Comparison of ENCODE assay signal across 7 cellular contexts in genomic region chr19:50803633-50804419, GRCh38. TPM values are rescaled to one million over a fixed set of nuclear protein-coding genes. Genes with fewer than 3 reads are reported as not detected.
A peak's percentile ranks its signal among the peaks of the same experiment; 100 is the strongest.
DNase-seq lines count a peak whose midpoint lies in the region; ATAC-seq and TF ChIP-seq lines count a peak whose summit lies in the region.

No MANE protein-coding gene starts in this region.

- H3K4me1 Mint-ChIP-seq in activated B cell treated with CpG ODN at 0.5 μM for 24 hours (peaks cover 37% of the 10 kb centered on the region), neural progenitor cell (peaks cover 38% of the 10 kb centered on the region)

- H2AFZ ChIP-seq in neural progenitor cell (replicated peaks): peak overlapping the region; percentile 90

- no peak for DNase-seq in activated B cell treated with CpG ODN at 0.5 μM for 24 hours
- DNase-seq in neural progenitor cell (ENCODE audit: low spot score): peak; percentile 83

- H3K27me3 Mint-ChIP-seq in activated B cell treated with CpG ODN at 0.5 μM for 24 hours (no peaks in the 10 kb centered on the region), neural progenitor cell (ENCODE audit: insufficient read depth, low read depth) (peaks cover 17% of the 10 kb centered on the region)

- intact Hi-C loops in activated B cell treated with CpG ODN at 0.5 μM for 24 hours (cut with micrococcal nuclease): loop anchor here (1.0 to 10.0 kb wide), 6 partner anchors 33 to 561 kb away; partner anchors contain the start of genes CLDND2, ETFB, KCNC3 and NR1H2

- H3K79me2 ChIP-seq in neural progenitor cell (ENCODE audit: low read depth): peaks cover 53% of the 10 kb centered on the region

- peaks cover 50% of the 10 kb centered on the region for H4K20me1 ChIP-seq in neural progenitor cell (ENCODE audit: low read depth)

- H3K9me3 ChIP-seq in HUES48 (ENCODE audit: control insufficient read depth, insufficient read depth, low read length) (no peaks in the 10 kb centered on the region), esophagus (ENCODE audit: control insufficient read depth in 2 of 2, insufficient read depth in 1 of 2, low read depth in 1 of 2, low read length in 1 of 2) (no peaks in the 10 kb centered on the region), neural progenitor cell (ENCODE audit: low read depth) (no peaks in the 10 kb centered on the region)

- H3K4me2 ChIP-seq in neural progenitor cell: peak overlapping the region; percentile 95

- ATAC-seq in GM19395 (IDR thresholded peaks at IDR 0.05; ENCODE audit: unreplicated experiment) (peak; percentile 11), activated B cell treated with CpG ODN at 0.5 μM for 24 hours (ENCODE audit: low read depth) (no peak), HG02981 (IDR thresholded peaks at IDR 0.05; ENCODE audit: unreplicated experiment) (no peak), HG03342 (IDR thresholded peaks at IDR 0.05; ENCODE audit: unreplicated experiment) (no peak)

- CTCF ChIA-PET in activated B cell treated with CpG ODN at 0.5 μM for 24 hours (lab: Charles Lee): no interaction called here

- H3K4me3 ChIP-seq in HUES48 (ENCODE audit: low read depth, low read length): peak overlapping the region; percentile 100
- peak overlapping the region; percentile 73 to 81 for H3K4me3 ChIP-seq in esophagus (ENCODE audit: low read depth in 1 of 2, low read length in 2 of 2)
- peak overlapping the region; percentile 98 for H3K4me3 ChIP-seq in neural progenitor cell

- TF ChIP-seq CTCF in activated B cell treated with CpG ODN at 0.5 μM for 24 hours (IDR thresholded peaks at IDR 0.05): no peak
- no peak for TF ChIP-seq CTCF in neural progenitor cell (IDR thresholded peaks at IDR 0.05)

- H3K36me3 ChIP-seq in HUES48 (ENCODE audit: control insufficient read depth, insufficient read depth, low read length): peaks cover 35% of the 10 kb centered on the region
- H3K36me3 ChIP-seq in esophagus (ENCODE audit: control insufficient read depth in 2 of 2, insufficient read depth in 2 of 2, low read length in 1 of 2): peaks cover 5 to 13% of the 10 kb centered on the region in 2 donors
- H3K36me3 ChIP-seq in neural progenitor cell: peaks cover 7% of the 10 kb centered on the region

- peak overlapping the region; percentile 100 for H3K9ac ChIP-seq in HUES48 (ENCODE audit: low read depth, low read length)
- H3K9ac ChIP-seq in neural progenitor cell: peak overlapping the region; percentile 99

- H3K27me3 ChIP-seq in HUES48 (ENCODE audit: control insufficient read depth, insufficient read depth, low read length) (no peaks in the 10 kb centered on the region; the same call in 1 of the 2 replicates), esophagus (ENCODE audit: control insufficient read depth in 1 of 2, insufficient read depth in 2 of 2, low read length in 2 of 2) (no peaks in the 10 kb centered on the region), neural progenitor cell (peaks cover 20% of the 10 kb centered on the region)

- H3K4me3 Mint-ChIP-seq in activated B cell treated with CpG ODN at 0.5 μM for 24 hours: peak overlapping the region; percentile 100
- H3K4me3 Mint-ChIP-seq in neural progenitor cell: peak overlapping the region; percentile 99

- H3F3A ChIP-seq in neural progenitor cell (ENCODE audit: low read depth): peaks cover 27% of the 10 kb centered on the region

- H3K36me3 Mint-ChIP-seq in activated B cell treated with CpG ODN at 0.5 μM for 24 hours (ENCODE audit: low read depth) (peaks cover 32% of the 10 kb centered on the region), neural progenitor cell (peaks cover 14% of the 10 kb centered on the region)

- POLR2A ChIA-PET in activated B cell treated with CpG ODN at 0.5 μM for 24 hours (lab: Charles Lee): interaction anchor here (0.6 to 2.9 kb wide), 10 partner anchors 9 to 446 kb away, joined by 3 to 30 read pairs (median 8); partner anchors contain the start of gene JOSD2

- H3K27ac ChIP-seq in HUES48 (ENCODE audit: low read depth, low read length) (peak overlapping the region; percentile 100), esophagus (ENCODE audit: low read depth in 2 of 2, low read length in 1 of 2) (peak overlapping the region; percentile 98), neural progenitor cell (peak overlapping the region; percentile 100)

- WGBS in esophagus, 2 donors: 1% methylated on average over 40 of the region's 40 CpGs

- H3K27ac Mint-ChIP-seq in activated B cell treated with CpG ODN at 0.5 μM for 24 hours (peak overlapping the region; percentile 100), neural progenitor cell (peak overlapping the region; percentile 100)

- H3K9me3 Mint-ChIP-seq in activated B cell treated with CpG ODN at 0.5 μM for 24 hours: no peaks in the 10 kb centered on the region
- no peaks in the 10 kb centered on the region for H3K9me3 Mint-ChIP-seq in neural progenitor cell

- H3K4me1 ChIP-seq in HUES48 (ENCODE audit: control insufficient read depth, insufficient read depth, low read length) (peaks cover 3% of the 10 kb centered on the region; the same call in 1 of the 2 replicates), esophagus (ENCODE audit: control insufficient read depth in 2 of 2, insufficient read depth in 2 of 2, low read length in 1 of 2) (peaks cover 0 to 2% of the 10 kb centered on the region in 2 donors), neural progenitor cell (peaks cover 7% of the 10 kb centered on the region)

RNA-seq across cellular contexts. Expression of gene ACP4, which starts 13.6 kb away (rescaled TPM):
- total RNA-seq in activated B cell treated with CpG ODN at 0.5 μM for 24 hours (not detected in 2 replicates), neural progenitor cell (ENCODE audit: low replicate concordance) (not detected in 2 replicates)
- polyA plus RNA-seq in esophagus: not detected

RNA-seq across cellular contexts. Expression of gene KLK1, which starts 19.8 kb away (rescaled TPM):
- total RNA-seq in activated B cell treated with CpG ODN at 0.5 μM for 24 hours (10.0 and 13.0 TPM in 2 replicates), neural progenitor cell (ENCODE audit: low replicate concordance) (not detected in 2 replicates)
- polyA plus RNA-seq in esophagus: 1 to 10 TPM; 2.0 to 2.8 TPM

RNA-seq across cellular contexts. Expression of gene KLK15, which starts 29.5 kb away (rescaled TPM):
- not detected in 2 replicates for total RNA-seq in activated B cell treated with CpG ODN at 0.5 μM for 24 hours
- not detected for polyA plus RNA-seq in esophagus
- not detected in 2 replicates for total RNA-seq in neural progenitor cell (ENCODE audit: low replicate concordance)

RNA-seq across cellular contexts. Expression of gene GPR32, which starts 33.6 kb away (rescaled TPM):
- total RNA-seq in activated B cell treated with CpG ODN at 0.5 μM for 24 hours: not detected in 2 replicates
- not detected for polyA plus RNA-seq in esophagus
- total RNA-seq in neural progenitor cell (ENCODE audit: low replicate concordance): not detected in 2 replicates

RNA-seq across cellular contexts. Expression of gene KLK3, which starts 50.9 kb away (rescaled TPM):
- total RNA-seq in activated B cell treated with CpG ODN at 0.5 μM for 24 hours: not detected in 2 replicates
- not detected for polyA plus RNA-seq in esophagus
- total RNA-seq in neural progenitor cell (ENCODE audit: low replicate concordance): not detected in 2 replicates

Comparison
In these comparisons a context has a peak if more than half of its experiments do, and no peak if none do; other contexts are left out.
1. RNA of gene KLK1, which starts 19.8 kb away (total RNA-seq): 10.0 to 13.0 TPM in activated B cell treated with CpG ODN at 0.5 μM for 24 hours; not detected in neural progenitor cell; every median in the first group is over 10 times any median in the second.
2. Peak in every context shown above with its lines, with median percentiles within 50 percentile points of each other: H3K27ac ChIP-seq and H3K4me3 ChIP-seq.